In the genomic region with DNA sequence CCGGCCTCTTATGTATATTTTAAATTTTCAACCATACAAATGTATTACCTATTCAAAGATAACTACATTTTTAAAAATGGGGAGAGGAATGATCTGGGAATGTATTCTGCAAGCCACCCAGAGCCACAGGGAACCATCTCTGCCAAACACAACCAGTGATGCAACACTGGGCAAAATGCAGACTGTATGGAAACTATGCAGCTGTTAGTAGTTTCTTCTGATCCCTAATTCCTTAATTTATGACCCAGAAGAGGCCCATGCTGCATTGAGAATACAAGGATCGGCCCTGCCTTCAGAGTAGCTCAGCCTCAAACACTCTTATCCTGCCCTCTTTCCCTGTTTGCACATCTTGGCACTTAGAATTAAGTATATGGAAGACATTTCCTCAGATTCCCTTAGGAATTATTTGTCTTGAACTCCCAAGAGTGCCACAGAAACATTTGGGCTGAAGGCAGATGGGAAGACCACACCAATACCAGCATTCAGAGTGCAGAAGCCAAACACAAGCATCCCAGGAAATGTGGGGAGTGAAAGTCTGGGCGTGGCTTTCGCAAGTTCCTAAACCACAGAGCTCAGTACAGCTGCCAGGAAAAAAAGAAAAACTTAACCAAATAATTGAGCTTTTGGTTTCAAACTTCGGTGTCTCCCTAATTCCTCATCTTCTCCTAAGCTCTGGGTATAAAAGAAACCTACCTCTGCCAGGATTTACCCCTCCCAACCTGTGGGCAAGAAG, we compare ENCODE assay signal across 1 cellular context.
TF ChIP-seq lines count a peak whose summit lies in the region.

No MANE protein-coding gene starts in this region.

TF ChIP-seq in HEK293T, 16 proteins besides CTCF, POLR2A, EP300 and RAD21:
- TF ChIP-seq ZNF384 (IDR thresholded peaks at IDR 0.05) (no peak), ARNT (IDR thresholded peaks at IDR 0.05) (no peak), ELF4 (IDR thresholded peaks at IDR 0.05) (no peak), PKNOX1 (IDR thresholded peaks at IDR 0.05) (no peak), FOXM1 (IDR thresholded peaks at IDR 0.05; ENCODE audit: borderline replicate concordance) (no peak), HDGF (IDR thresholded peaks at IDR 0.05; ENCODE audit: borderline replicate concordance) (no peak), SUZ12 (IDR thresholded peaks at IDR 0.05) (no peak), BHLHE40 (IDR thresholded peaks at IDR 0.05; ENCODE audit: borderline replicate concordance) (no peak), CTBP1 (IDR thresholded peaks at IDR 0.05; ENCODE audit: borderline replicate concordance) (no peak), LEF1 (IDR thresholded peaks at IDR 0.05; ENCODE audit: borderline replicate concordance) (no peak), NFRKB (IDR thresholded peaks at IDR 0.05) (no peak), FOXA1 (IDR thresholded peaks at IDR 0.05) (no peak), TARDBP (IDR thresholded peaks at IDR 0.05) (no peak)
